18 cellular contexts compared by ENCODE assay signal in the genomic region with DNA sequence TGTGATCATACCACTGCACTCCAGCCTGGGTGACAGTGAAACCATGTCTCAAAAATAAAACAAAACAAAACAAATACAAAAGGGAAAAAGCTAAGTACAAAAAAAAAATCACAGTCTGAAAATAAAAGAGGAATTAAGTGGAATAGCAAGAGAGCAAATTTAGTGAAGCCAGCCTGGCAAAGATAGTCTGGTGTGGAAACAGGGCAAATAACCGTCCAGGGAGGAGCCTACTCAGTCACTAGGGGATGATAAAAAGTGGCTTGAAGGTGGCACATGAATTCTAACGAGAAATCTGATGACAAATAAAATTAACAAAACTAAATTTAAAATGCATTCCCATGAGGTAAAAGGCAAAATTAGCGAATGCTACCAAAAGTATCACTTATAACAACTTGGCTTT. TPM values are rescaled to one million over a fixed set of nuclear protein-coding genes. Genes with fewer than 3 reads are reported as not detected.
DNase-seq lines count a peak whose midpoint lies in the region; ATAC-seq and TF ChIP-seq lines count a peak whose summit lies in the region.
"Had no signal": no experiment of that assay in that cellular context is flagged by ENCODE, and none has a peak within 500 bp of the region (broad histone marks: within the 10 kb centered on the region; RNA-seq: fewer than 3 reads in every experiment).

No MANE protein-coding gene starts in this region.

- TF ChIP-seq CTCF in PC-3 (conservative IDR thresholded peaks at IDR 0.05; ENCODE audit: low read depth, low read length) = no peak

- no peak overlapping the region for H4K91ac ChIP-seq in mesenchymal stem cell (ENCODE audit: low read length)

- no peak overlapping the region for H3K23ac ChIP-seq in mesenchymal stem cell (ENCODE audit: low read length in 2 of 2)

- H3K4ac ChIP-seq in mesenchymal stem cell (ENCODE audit: low read depth in 1 of 2, low read length in 2 of 2) = peak overlapping the region in 1 of 2 experiments; percentile 67

- H3K9me3 ChIP-seq in PC-3 (ENCODE audit: low read length) (no peaks in the 10 kb centered on the region), mesenchymal stem cell (ENCODE audit: control insufficient read depth, low read length) (no peaks in the 10 kb centered on the region), stomach smooth muscle (ENCODE audit: control insufficient read depth in 2 of 2, low read length in 2 of 2) (no peaks in the 10 kb centered on the region)
- H3K9me3 ChIP-seq: BLaER1 had no signal

- POLR2A ChIA-PET in PC-3 (lab: Charles Lee; ENCODE audit: unreplicated experiment) = no interaction called here
- POLR2A ChIA-PET in activated CD4-positive, alpha-beta memory T cell treated with anti-CD3 and anti-CD28 coated beads, Interleukin-2, amount 10 ng/mL, durations not matched to agents 7 days and 5 days (lab: Charles Lee) = no interaction called here

- H3K79me2 ChIP-seq in PC-3 (ENCODE audit: low read length) = peaks cover 98% of the 10 kb centered on the region

- no peaks in the 10 kb centered on the region for H3K79me1 ChIP-seq in mesenchymal stem cell (replicated peaks; ENCODE audit: low read length, poor library complexity, severe bottlenecking)

- H3K36me3 ChIP-seq in PC-3 (ENCODE audit: low read depth, low read length) = peaks cover 10% of the 10 kb centered on the region; the same call in 1 of the 2 replicates
- peaks cover 2 to 7% of the 10 kb centered on the region in 2 experiments for H3K36me3 ChIP-seq in mesenchymal stem cell (ENCODE audit: control insufficient read depth in 1 of 2, insufficient read depth in 2 of 2, low read depth in 1 of 2, low read length in 2 of 2)
- H3K36me3 ChIP-seq in stomach smooth muscle (ENCODE audit: control insufficient read depth in 2 of 2, insufficient read depth in 2 of 2, low read length in 2 of 2) = no peaks in the 10 kb centered on the region
- H3K36me3 ChIP-seq: BLaER1 had no signal

- H3K4me2 ChIP-seq in PC-3 (ENCODE audit: low read length) = peak overlapping the region; percentile 57; the same call in 1 of the 2 replicates
- H3K4me2 ChIP-seq in mesenchymal stem cell (ENCODE audit: low read length, poor library complexity, severe bottlenecking) = no peak overlapping the region
- H3K4me2 ChIP-seq: BLaER1, GM23338 had no signal

- H3K27ac ChIP-seq in PC-3 (ENCODE audit: low read length) = peak overlapping the region; percentile 60
- peak overlapping the region; percentile 53 for H3K27ac ChIP-seq in epithelial cell of prostate
- H3K27ac ChIP-seq in mesenchymal stem cell (ENCODE audit: low read length, poor library complexity, severe bottlenecking) = peak overlapping the region; percentile 83
- H3K27ac ChIP-seq in stomach smooth muscle (ENCODE audit: low read length) = peak overlapping the region; percentile 50
- H3K27ac ChIP-seq: BLaER1 had no signal

- H3K14ac ChIP-seq in mesenchymal stem cell (ENCODE audit: low read length in 2 of 2) = no peak overlapping the region

- peak overlapping the region; percentile 28 to 61 for H3K18ac ChIP-seq in mesenchymal stem cell (ENCODE audit: low read depth in 1 of 2, low read length in 2 of 2)

- H3K4me1 Mint-ChIP-seq in activated T-cell treated with anti-CD3 and anti-CD28 coated beads, Interleukin-2, amount 50 U/mL, for 72 hours (ENCODE audit: low read depth) = no peaks in the 10 kb centered on the region
- H3K4me1 Mint-ChIP-seq in activated CD4-positive, alpha-beta memory T cell treated with anti-CD3 and anti-CD28 coated beads, Interleukin-2, amount 10 ng/mL, durations not matched to agents 7 days and 5 days = no peaks in the 10 kb centered on the region
- H3K4me1 Mint-ChIP-seq: CD8-positive, alpha-beta memory T cell had no signal

- H2AFZ ChIP-seq in PC-3 (ENCODE audit: low read length) = no peak overlapping the region
- H2AFZ ChIP-seq in mesenchymal stem cell (ENCODE audit: low read depth, low read length) = no peak overlapping the region
- H2AFZ ChIP-seq: GM23338 had no signal

- peaks cover 1 to 4% of the 10 kb centered on the region in 2 donors for H3K9me3 Mint-ChIP-seq in activated T-cell treated with anti-CD3 and anti-CD28 coated beads, Interleukin-2, amount 50 U/mL, for 72 hours
- no peaks in the 10 kb centered on the region for H3K9me3 Mint-ChIP-seq in activated CD4-positive, alpha-beta memory T cell treated with anti-CD3 and anti-CD28 coated beads, Interleukin-2, amount 10 ng/mL, durations not matched to agents 7 days and 5 days
- H3K9me3 Mint-ChIP-seq: GM23338 had no signal

- H2BK5ac ChIP-seq in mesenchymal stem cell (ENCODE audit: low read depth, low read length, poor library complexity, severe bottlenecking) = no peak overlapping the region

- H3K4me1 ChIP-seq in PC-3 (ENCODE audit: insufficient read depth, low read length) (peaks cover 58% of the 10 kb centered on the region), mesenchymal stem cell (ENCODE audit: control insufficient read depth, insufficient read depth, low read depth, low read length) (peaks cover 8% of the 10 kb centered on the region), stomach smooth muscle (ENCODE audit: control insufficient read depth, insufficient read depth, low read length) (peaks cover 15% of the 10 kb centered on the region)
- H3K4me1 ChIP-seq: BLaER1 had no signal

- H2AK5ac ChIP-seq in mesenchymal stem cell (ENCODE audit: low read length, severe bottlenecking) = peak overlapping the region; percentile 15

- no peak overlapping the region for H2BK120ac ChIP-seq in mesenchymal stem cell (ENCODE audit: low read depth, low read length)

- H3F3A ChIP-seq in PC-3 (ENCODE audit: low read length, unreplicated experiment) = no peaks in the 10 kb centered on the region

- peaks cover 0 to 2% of the 10 kb centered on the region in 2 donors for H3K36me3 Mint-ChIP-seq in activated T-cell treated with anti-CD3 and anti-CD28 coated beads, Interleukin-2, amount 50 U/mL, for 72 hours (ENCODE audit: insufficient read depth in 2 of 2)
- H3K36me3 Mint-ChIP-seq in activated CD4-positive, alpha-beta memory T cell treated with anti-CD3 and anti-CD28 coated beads, Interleukin-2, amount 10 ng/mL, durations not matched to agents 7 days and 5 days (ENCODE audit: low read depth) = no peaks in the 10 kb centered on the region
- H3K36me3 Mint-ChIP-seq: CD8-positive, alpha-beta memory T cell had no signal

- no peaks in the 10 kb centered on the region for H3K27me3 ChIP-seq in PC-3 (ENCODE audit: low read length)
- H3K27me3 ChIP-seq in mesenchymal stem cell (ENCODE audit: control insufficient read depth in 1 of 2, insufficient read depth in 1 of 2, low read length in 2 of 2) = no peaks in the 10 kb centered on the region
- H3K27me3 ChIP-seq in stomach smooth muscle (ENCODE audit: control insufficient read depth in 1 of 2, insufficient read depth in 2 of 2, low read length in 2 of 2) = no peaks in the 10 kb centered on the region
- H3K27me3 ChIP-seq: BLaER1 had no signal

- ATAC-seq in PC-3 = no peak
- no peak for ATAC-seq in activated T-cell treated with anti-CD3 and anti-CD28 coated beads, Interleukin-2, amount 50 U/mL, for 72 hours (replicated peaks in 1 of 2)
- ATAC-seq: GM23338, K562 had no signal

- H3K4me3 ChIP-seq in PC-3 (ENCODE audit: low read length) = no peak overlapping the region
- no peak overlapping the region for H3K4me3 ChIP-seq in mesenchymal stem cell (ENCODE audit: insufficient read depth in 1 of 2, low read depth in 1 of 2, low read length in 2 of 2)
- H3K4me3 ChIP-seq in stomach smooth muscle (ENCODE audit: low read length in 2 of 2) = no peak overlapping the region
- H3K4me3 ChIP-seq: BLaER1, GM23338, K562 had no signal

- no peaks in the 10 kb centered on the region for H3K9me2 ChIP-seq in PC-3 (replicated peaks; ENCODE audit: low read length)

- no peak overlapping the region for H3K9ac ChIP-seq in PC-3 (ENCODE audit: low read length)
- peak overlapping the region; percentile 58 for H3K9ac ChIP-seq in mesenchymal stem cell (ENCODE audit: low read length)
- no peak overlapping the region for H3K9ac ChIP-seq in stomach smooth muscle (ENCODE audit: low read length in 2 of 2)
- H3K9ac ChIP-seq: BLaER1 had no signal

- no peak overlapping the region for H2BK12ac ChIP-seq in mesenchymal stem cell (ENCODE audit: low read length in 2 of 2)

- BruUV-seq in PC-3 (replicated peaks; lab: Mats Ljungman, UMichigan) = no TSS peak

- no peak overlapping the region for H3K27ac Mint-ChIP-seq in activated T-cell treated with anti-CD3 and anti-CD28 coated beads, Interleukin-2, amount 50 U/mL, for 72 hours
- no peak overlapping the region for H3K27ac Mint-ChIP-seq in activated CD4-positive, alpha-beta memory T cell treated with anti-CD3 and anti-CD28 coated beads, Interleukin-2, amount 10 ng/mL, durations not matched to agents 7 days and 5 days
- H3K27ac Mint-ChIP-seq: GM23338 had no signal

- peak overlapping the region; percentile 75 for H4K8ac ChIP-seq in mesenchymal stem cell (ENCODE audit: low read length)

- intact Hi-C loops in PC-3 (cut with micrococcal nuclease) = no loop called here

- 86% methylated on average over 1 of the region's 3 CpGs for WGBS in mesenchymal stem cell

- no peaks in the 10 kb centered on the region for H4K20me1 ChIP-seq in PC-3 (ENCODE audit: low read length)
- H4K20me1 ChIP-seq: BLaER1 had no signal

- CTCF ChIA-PET in PC-3 (lab: Charles Lee) = no interaction called here
- CTCF ChIA-PET in activated CD4-positive, alpha-beta memory T cell treated with anti-CD3 and anti-CD28 coated beads, Interleukin-2, amount 10 ng/mL, durations not matched to agents 7 days and 5 days (lab: Charles Lee) = interaction anchor here (0.7 kb wide), 1 partner anchor 1841 kb away, joined by 3 read pairs; no protein-coding TSS in a partner anchor

- peaks cover 8% of the 10 kb centered on the region for H3K27me3 Mint-ChIP-seq in activated T-cell treated with anti-CD3 and anti-CD28 coated beads, Interleukin-2, amount 50 U/mL, for 72 hours (ENCODE audit: low read depth)
- no peaks in the 10 kb centered on the region for H3K27me3 Mint-ChIP-seq in activated CD4-positive, alpha-beta memory T cell treated with anti-CD3 and anti-CD28 coated beads, Interleukin-2, amount 10 ng/mL, durations not matched to agents 7 days and 5 days

- DNase-seq in PC-3 (no peak), epithelial cell of prostate (ENCODE audit: low read depth, low spot score) (no peak), mesenchymal stem cell (no peak), NCI-H2029 (lab: John Stamatoyannopoulos, UW) (no peak)
- DNase-seq in activated T-cell treated with anti-CD3 and anti-CD28 coated beads, Interleukin-2, amount 50 U/mL, for 48 hours = no peak
- no peak for DNase-seq in activated T-cell treated with anti-CD3 and anti-CD28 coated beads, Interleukin-2, amount 50 U/mL, for 72 hours
- no peak for DNase-seq in activated CD4-positive, alpha-beta memory T cell treated with anti-CD3 and anti-CD28 coated beads, Interleukin-2, amount 10 ng/mL, durations not matched to agents 7 days and 5 days
- DNase-seq: CD8-positive, alpha-beta memory T cell; GF-D8; NCI-H1092; NCI-H1694; NCI-H446 treated with DMSO at 0.1 percent for 48 hours; NCI-H748 treated with DMSO at 0.1 percent for 48 hours; SIG-M5 had no signal

- no peak overlapping the region for H2BK15ac ChIP-seq in mesenchymal stem cell (ENCODE audit: low read depth, poor library complexity, severe bottlenecking)

- H3K4me3 Mint-ChIP-seq in activated T-cell treated with anti-CD3 and anti-CD28 coated beads, Interleukin-2, amount 50 U/mL, for 72 hours = no peak overlapping the region
- H3K4me3 Mint-ChIP-seq in activated CD4-positive, alpha-beta memory T cell treated with anti-CD3 and anti-CD28 coated beads, Interleukin-2, amount 10 ng/mL, durations not matched to agents 7 days and 5 days = no peak overlapping the region
- H3K4me3 Mint-ChIP-seq: CD8-positive, alpha-beta memory T cell; GM23338 had no signal

RNA-seq across cellular contexts. Expression of gene PDGFC, which starts 8.2 kb away (rescaled TPM):
- total RNA-seq in PC-3 (2014; rRNA removed) = 16.8 and 23.0 TPM in 2 replicates
- polyA plus RNA-seq in mesenchymal stem cell (2013, experiment 1 of 2) = 55.8 TPM
- 55.6 TPM for polyA plus RNA-seq in mesenchymal stem cell (2013, experiment 2 of 2)
- not detected for total RNA-seq in activated T-cell treated with anti-CD3 and anti-CD28 coated beads, Interleukin-2, amount 50 U/mL, for 72 hours
- not detected for total RNA-seq in activated CD4-positive, alpha-beta memory T cell treated with anti-CD3 and anti-CD28 coated beads, Interleukin-2, amount 10 ng/mL, durations not matched to agents 7 days and 5 days
- total RNA-seq: K562 had no signal
- polyA plus RNA-seq: CD8-positive, alpha-beta memory T cell; K562 had no signal

Comparison
In these comparisons a context has a peak if more than half of its experiments do, and no peak if none do; other contexts are left out.
1. RNA of gene PDGFC, which starts 8.2 kb away (total RNA-seq): 16.8 to 23.0 TPM in PC-3; not detected in activated T-cell treated with anti-CD3 and anti-CD28 coated beads, Interleukin-2, amount 50 U/mL, for 72 hours and not detected in activated CD4-positive, alpha-beta memory T cell treated with anti-CD3 and anti-CD28 coated beads, Interleukin-2, amount 10 ng/mL, durations not matched to agents 7 days and 5 days; every median in the first group is over 10 times any median in the second.
2. Peak in every context shown above with its lines, with median percentiles within 50 percentile points of each other: H3K27ac ChIP-seq.